Comparison of ENCODE assay signal across 23 cellular contexts in the genomic region with DNA sequence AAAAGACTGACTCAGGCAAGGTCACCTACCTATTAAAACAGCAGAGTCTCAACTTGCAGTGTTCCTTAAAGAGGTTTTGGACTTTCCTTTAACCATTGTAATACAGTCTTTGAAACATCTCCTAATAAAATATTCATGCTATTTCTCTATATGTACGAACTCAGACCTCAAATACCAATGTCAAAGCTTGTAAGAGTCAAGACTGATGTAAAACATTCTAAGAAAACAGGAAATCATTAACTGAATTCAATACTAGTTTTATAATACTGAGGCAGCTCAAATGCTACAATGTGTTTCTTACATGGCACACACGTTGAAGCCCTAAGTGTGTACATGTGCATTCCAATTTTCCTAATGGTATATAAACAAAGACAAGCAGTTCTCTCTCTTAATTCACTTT. TPM values are rescaled to one million over a fixed set of nuclear protein-coding genes. Genes with fewer than 3 reads are reported as not detected.
DNase-seq lines count a peak whose midpoint lies in the region; ATAC-seq and TF ChIP-seq lines count a peak whose summit lies in the region.
"Had no signal": no experiment of that assay in that cellular context is flagged by ENCODE, and none has a peak within 500 bp of the region (broad histone marks: within the 10 kb centered on the region; RNA-seq: fewer than 3 reads in every experiment).

No MANE protein-coding gene starts in this region.

- no peaks in the 10 kb centered on the region for H3K27me3 ChIP-seq in endodermal cell (ENCODE audit: control insufficient read depth, insufficient read depth, low read length, poor library complexity, severe bottlenecking)

- POLR2A ChIA-PET in WTC11 (lab: Charles Lee): no interaction called here

- no peak overlapping the region for H3K4me3 ChIP-seq in endodermal cell (ENCODE audit: low read length)
- H3K4me3 ChIP-seq: GM12878, psoas muscle, skin epidermis had no signal

- peaks cover 20% of the 10 kb centered on the region for H3K9me3 ChIP-seq in endodermal cell (ENCODE audit: control insufficient read depth, low read length)
- H3K9me3 ChIP-seq: psoas muscle had no signal

- ATAC-seq in WTC11: no peak
- ATAC-seq in GM21619 (IDR thresholded peaks at IDR 0.05; ENCODE audit: unreplicated experiment): no peak
- ATAC-seq in HG03457 (IDR thresholded peaks at IDR 0.05; ENCODE audit: unreplicated experiment): no peak
- ATAC-seq in GM21367 (IDR thresholded peaks at IDR 0.05; ENCODE audit: unreplicated experiment): no peak
- no peak for ATAC-seq in HG02759 (IDR thresholded peaks at IDR 0.05; ENCODE audit: unreplicated experiment)
- ATAC-seq: GM12878, left lobe of liver, psoas muscle had no signal

- H3K27ac Mint-ChIP-seq in activated naive CD4-positive, alpha-beta T cell treated with anti-CD3 and anti-CD28 coated beads, Interleukin-2, amount 10 ng/mL, durations not matched to agents 7 days and 5 days: peak overlapping the region; percentile 79
- H3K27ac Mint-ChIP-seq in WTC11: peak overlapping the region; percentile 44
- peak overlapping the region; percentile 13 for H3K27ac Mint-ChIP-seq in endodermal cell

- H3K4me1 ChIP-seq in endodermal cell (ENCODE audit: control insufficient read depth, insufficient read depth, low read length): peaks cover 3% of the 10 kb centered on the region
- H3K4me1 ChIP-seq: psoas muscle had no signal

- H3K9ac ChIP-seq in endodermal cell (ENCODE audit: extremely low read depth, low read length, poor library complexity, severe bottlenecking): no peak overlapping the region
- H3K9ac ChIP-seq: KMS-11 had no signal

- H3K4me3 Mint-ChIP-seq in activated naive CD4-positive, alpha-beta T cell treated with anti-CD3 and anti-CD28 coated beads, Interleukin-2, amount 10 ng/mL, durations not matched to agents 7 days and 5 days: no peak overlapping the region
- H3K4me3 Mint-ChIP-seq in WTC11 (no peak overlapping the region), endodermal cell (no peak overlapping the region)

- DNase-seq in activated naive CD4-positive, alpha-beta T cell treated with anti-CD3 and anti-CD28 coated beads, Interleukin-2, amount 10 ng/mL, durations not matched to agents 7 days and 5 days: no peak
- DNase-seq in activated naive CD4-positive, alpha-beta T cell treated with anti-CD3 and anti-CD28 coated beads, Interleukin-2, amount 50 U/mL, for 16 hours: no peak
- DNase-seq in WTC11 (ENCODE audit: low spot score) (no peak), endodermal cell (no peak)
- DNase-seq: activated CD8-positive, alpha-beta memory T cell treated with anti-CD3 and anti-CD28 coated beads, Interleukin-2, amount 50 U/mL, for 4 hours; activated naive CD4-positive, alpha-beta T cell; GOT3; head of caudate nucleus; midbrain; NCI-H1694 treated with DMSO at 0.1 percent for 48 hours; psoas muscle; Right ventricle myocardium superior; stimulated activated CD4-positive, alpha-beta T cell treated with anti-CD3 and anti-CD28 coated beads, Interleukin-2, amount 100 ng/mL, for 24 hours; stimulated activated naive CD4-positive, alpha-beta T cell had no signal

- CTCF ChIA-PET in activated naive CD4-positive, alpha-beta T cell treated with anti-CD3 and anti-CD28 coated beads, Interleukin-2, amount 10 ng/mL, durations not matched to agents 7 days and 5 days (lab: Charles Lee): interaction anchor here (1.3 to 1.5 kb wide), 2 partner anchors 17 to 34 kb away, joined by 5 to 6 read pairs; no protein-coding TSS in a partner anchor
- CTCF ChIA-PET in WTC11 (lab: Charles Lee): interaction anchor here (1.1 kb wide), 1 partner anchor 13 kb away, joined by 4 read pairs; no protein-coding TSS in a partner anchor

- no peaks in the 10 kb centered on the region for H3K9me3 Mint-ChIP-seq in activated naive CD4-positive, alpha-beta T cell treated with anti-CD3 and anti-CD28 coated beads, Interleukin-2, amount 10 ng/mL, durations not matched to agents 7 days and 5 days
- H3K9me3 Mint-ChIP-seq in WTC11 (peaks cover 15% of the 10 kb centered on the region), endodermal cell (peaks cover 5% of the 10 kb centered on the region)

- H3K4me1 Mint-ChIP-seq in activated naive CD4-positive, alpha-beta T cell treated with anti-CD3 and anti-CD28 coated beads, Interleukin-2, amount 10 ng/mL, durations not matched to agents 7 days and 5 days: peaks cover 45% of the 10 kb centered on the region
- H3K4me1 Mint-ChIP-seq in WTC11 (peaks cover 42% of the 10 kb centered on the region), endodermal cell (peaks cover 11% of the 10 kb centered on the region)

- H3K27me3 Mint-ChIP-seq in activated naive CD4-positive, alpha-beta T cell treated with anti-CD3 and anti-CD28 coated beads, Interleukin-2, amount 10 ng/mL, durations not matched to agents 7 days and 5 days: no peaks in the 10 kb centered on the region
- no peaks in the 10 kb centered on the region for H3K27me3 Mint-ChIP-seq in WTC11 (ENCODE audit: low read depth)
- no peaks in the 10 kb centered on the region for H3K27me3 Mint-ChIP-seq in endodermal cell (ENCODE audit: insufficient read depth)

- H3K36me3 Mint-ChIP-seq in activated naive CD4-positive, alpha-beta T cell treated with anti-CD3 and anti-CD28 coated beads, Interleukin-2, amount 10 ng/mL, durations not matched to agents 7 days and 5 days: peaks cover 49% of the 10 kb centered on the region
- H3K36me3 Mint-ChIP-seq in WTC11 (peaks cover 83% of the 10 kb centered on the region), endodermal cell (ENCODE audit: low read depth) (peaks cover 83% of the 10 kb centered on the region)

- TF ChIP-seq CTCF in WTC11 (IDR thresholded peaks at IDR 0.05) (no peak), endodermal cell (conservative IDR thresholded peaks at IDR 0.05) (no peak)

- 88 to 100% methylated on average over 2 of the region's 2 CpGs for WGBS in endodermal cell (ENCODE audit: insufficient coverage in 1 of 2, insufficient read length in 1 of 2), 2 experiments

- no peak overlapping the region for H3K27ac ChIP-seq in endodermal cell (ENCODE audit: low read depth, low read length)
- H3K27ac ChIP-seq: C4-2B, KMS-11, psoas muscle, skin epidermis had no signal

- H3K36me3 ChIP-seq in endodermal cell (ENCODE audit: control insufficient read depth, insufficient read depth, low read length): peaks cover 93% of the 10 kb centered on the region

TF ChIP-seq in WTC11, 78 proteins besides CTCF, POLR2A, EP300 and RAD21 (continues in another document):
- TF ChIP-seq CREM (CRISPR knock-in tag; IDR thresholded peaks at IDR 0.05) (no peak), GTF2I (CRISPR knock-in tag; conservative IDR thresholded peaks at IDR 0.05) (no peak), FOXP1 (CRISPR knock-in tag; IDR thresholded peaks at IDR 0.05; ENCODE audit: borderline replicate concordance) (no peak), ATF6 (CRISPR knock-in tag; IDR thresholded peaks at IDR 0.05) (no peak), SMAD4 (CRISPR knock-in tag; IDR thresholded peaks at IDR 0.05) (no peak), TP53 (CRISPR knock-in tag; IDR thresholded peaks at IDR 0.05) (no peak), ZNF512 (CRISPR knock-in tag; IDR thresholded peaks at IDR 0.05; ENCODE audit: borderline replicate concordance) (no peak), ZBTB21 (CRISPR knock-in tag; IDR thresholded peaks at IDR 0.05; ENCODE audit: borderline replicate concordance) (no peak), ATF3 (CRISPR knock-in tag; conservative IDR thresholded peaks at IDR 0.05) (no peak)
- TF ChIP-seq, protein P1, sequence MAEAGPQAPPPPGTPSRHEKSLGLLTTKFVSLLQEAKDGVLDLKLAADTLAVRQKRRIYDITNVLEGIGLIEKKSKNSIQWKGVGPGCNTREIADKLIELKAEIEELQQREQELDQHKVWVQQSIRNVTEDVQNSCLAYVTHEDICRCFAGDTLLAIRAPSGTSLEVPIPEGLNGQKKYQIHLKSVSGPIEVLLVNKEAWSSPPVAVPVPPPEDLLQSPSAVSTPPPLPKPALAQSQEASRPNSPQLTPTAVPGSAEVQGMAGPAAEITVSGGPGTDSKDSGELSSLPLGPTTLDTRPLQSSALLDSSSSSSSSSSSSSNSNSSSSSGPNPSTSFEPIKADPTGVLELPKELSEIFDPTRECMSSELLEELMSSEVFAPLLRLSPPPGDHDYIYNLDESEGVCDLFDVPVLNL (CRISPR knock-in tag; IDR thresholded peaks at IDR 0.05; ENCODE audit: borderline replicate concordance, low read depth): no peak

RNA-seq across cellular contexts. Expression of gene PSIP1, which starts 11.7 kb away (rescaled TPM):
- 302 to 321 TPM (median 311 TPM) in 3 replicates for total RNA-seq in WTC11 (2021)
- total RNA-seq in endodermal cell: 100 to 1,000 TPM; 226 to 257 TPM
- 205 TPM for polyA plus RNA-seq in endodermal cell (2013, experiment 1 of 2)
- polyA plus RNA-seq in endodermal cell (2013, experiment 2 of 2): 212 TPM

RNA-seq across cellular contexts. Expression of gene CCDC171, which starts 53.7 kb away (rescaled TPM):
- total RNA-seq in WTC11 (2021) (2.8 to 4.1 TPM (median 2.9 TPM) in 3 replicates), endodermal cell (1 to 10 TPM; 6.3 to 6.8 TPM)
- polyA plus RNA-seq in endodermal cell (2013, experiment 1 of 2): 5.0 TPM
- polyA plus RNA-seq in endodermal cell (2013, experiment 2 of 2): 3.9 TPM

Comparison
In these comparisons a context has a peak if more than half of its experiments do, and no peak if none do; other contexts are left out.
1. H3K27ac Mint-ChIP-seq: peak in every context shown above with its lines; median percentile 79 in activated naive CD4-positive, alpha-beta T cell treated with anti-CD3 and anti-CD28 coated beads, Interleukin-2, amount 10 ng/mL, durations not matched to agents 7 days and 5 days; 44 in WTC11; 13 in endodermal cell.